8 cellular contexts compared by ENCODE assay signal in genomic region chr20:34516038-34516873, GRCh38. TPM values are rescaled to one million over a fixed set of nuclear protein-coding genes. Genes with fewer than 3 reads are reported as not detected.
A peak's percentile ranks its signal among the peaks of the same experiment; 100 is the strongest.
DNase-seq lines count a peak whose midpoint lies in the region; ATAC-seq and TF ChIP-seq lines count a peak whose summit lies in the region.

Gene DYNLRB1, plus strand, starts transcription at chr20:34516422. Its CDS starts 37 bp downstream, at chr20:34516459.

- peak within 1 kb of the TSS; percentile 86 to 93 (median 93) for H3K9ac ChIP-seq in skeletal muscle tissue (ENCODE audit: low read depth in 1 of 3, low read length in 3 of 3)

- H3K36me3 ChIP-seq in WERI-Rb-1 (peaks cover 16% of the 10 kb centered on the region), breast epithelium (no peaks in the 10 kb centered on the region), skeletal muscle tissue (ENCODE audit: control insufficient read depth in 3 of 3, insufficient read depth in 3 of 3, low read length in 3 of 3) (peaks cover 0 to 2% (median 0%) of the 10 kb centered on the region in 3 donors)

- peak; percentile 96 for DNase-seq in ACHN
- peak; percentile 99 for DNase-seq in NCI-H2227 (lab: John Stamatoyannopoulos, UW; ENCODE audit: unreplicated experiment)
- peak; percentile 97 for DNase-seq in WERI-Rb-1
- DNase-seq in breast epithelium (ENCODE audit: low spot score in 2 of 2) = peak; percentile 95 to 97

- H3K27me3 ChIP-seq in WERI-Rb-1 (ENCODE audit: insufficient read depth, low read depth, severe bottlenecking) = no peaks in the 10 kb centered on the region
- H3K27me3 ChIP-seq in breast epithelium = no peaks in the 10 kb centered on the region
- H3K27me3 ChIP-seq in skeletal muscle tissue (ENCODE audit: control insufficient read depth in 3 of 3, insufficient read depth in 3 of 3, low read length in 3 of 3) = no peaks in the 10 kb centered on the region

- ATAC-seq in GM18870 (IDR thresholded peaks at IDR 0.05; ENCODE audit: unreplicated experiment) (peak; percentile 62), HG03135 (IDR thresholded peaks at IDR 0.05; ENCODE audit: unreplicated experiment) (peak; percentile 61)

- peak within 1 kb of the TSS; percentile 70 for H3K4me3 ChIP-seq in WERI-Rb-1 (ENCODE audit: low read depth, low read length)
- H3K4me3 ChIP-seq in breast epithelium = peak within 1 kb of the TSS; percentile 82 to 89 (median 83)
- peak within 1 kb of the TSS; percentile 82 for H3K4me3 ChIP-seq in iPS-18c (ENCODE audit: insufficient read depth, low read depth, low read length)
- peak within 1 kb of the TSS; percentile 92 to 95 (median 94) for H3K4me3 ChIP-seq in skeletal muscle tissue (ENCODE audit: low read length in 3 of 3)

- peak; percentile 91 for TF ChIP-seq POLR2A in breast epithelium (IDR thresholded peaks at IDR 0.05)

- no peaks in the 10 kb centered on the region for H3K9me3 ChIP-seq in WERI-Rb-1 (ENCODE audit: severe bottlenecking)
- H3K9me3 ChIP-seq in breast epithelium = no peaks in the 10 kb centered on the region
- H3K9me3 ChIP-seq in iPS-18c (ENCODE audit: control insufficient read depth, insufficient read depth, low read length) = no peaks in the 10 kb centered on the region
- no peaks in the 10 kb centered on the region for H3K9me3 ChIP-seq in skeletal muscle tissue (ENCODE audit: control insufficient read depth in 3 of 3, low read length in 3 of 3)

- in situ Hi-C loops in ACHN (cut with HindIII; ENCODE audit: low pct_ligation_motif_present, low pct_unique_long_range_greater_than_20kb, low sequenced_read_pairs) = no loop called here

- TF ChIP-seq CTCF in WERI-Rb-1 (IDR thresholded peaks at IDR 0.05; ENCODE audit: low read depth, low read length) (no peak), breast epithelium (IDR thresholded peaks at IDR 0.05) (no peak)

- intact Hi-C loops in breast epithelium (cut with DNase I; ENCODE audit: low total_unique reads) = no loop called here

- peak within 1 kb of the TSS; percentile 95 for H3K27ac ChIP-seq in WERI-Rb-1
- H3K27ac ChIP-seq in breast epithelium = peak within 1 kb of the TSS; percentile 96 to 97
- H3K27ac ChIP-seq in skeletal muscle tissue (ENCODE audit: low read depth, low read length) = peak within 1 kb of the TSS; percentile 91

- peaks cover 0 to 4% of the 10 kb centered on the region in 2 donors for H3K4me1 ChIP-seq in breast epithelium
- peaks cover 12 to 28% (median 26%) of the 10 kb centered on the region in 3 donors for H3K4me1 ChIP-seq in skeletal muscle tissue (ENCODE audit: control insufficient read depth in 3 of 3, insufficient read depth in 3 of 3, low read length in 3 of 3)

RNA-seq across cellular contexts. Expression of gene DYNLRB1, which starts in this region (rescaled TPM):
- total RNA-seq in breast epithelium = 10 to 100 TPM; 77.7 to 100.0 (median 98.1) TPM
- total RNA-seq in skeletal muscle tissue = 28.7 TPM

Comparison
In these comparisons a context has a peak if more than half of its experiments do, and no peak if none do; other contexts are left out.
1. Peak in every context shown above with its lines: DNase-seq, ATAC-seq, H3K4me3 ChIP-seq and H3K27ac ChIP-seq.